In the genomic region with DNA sequence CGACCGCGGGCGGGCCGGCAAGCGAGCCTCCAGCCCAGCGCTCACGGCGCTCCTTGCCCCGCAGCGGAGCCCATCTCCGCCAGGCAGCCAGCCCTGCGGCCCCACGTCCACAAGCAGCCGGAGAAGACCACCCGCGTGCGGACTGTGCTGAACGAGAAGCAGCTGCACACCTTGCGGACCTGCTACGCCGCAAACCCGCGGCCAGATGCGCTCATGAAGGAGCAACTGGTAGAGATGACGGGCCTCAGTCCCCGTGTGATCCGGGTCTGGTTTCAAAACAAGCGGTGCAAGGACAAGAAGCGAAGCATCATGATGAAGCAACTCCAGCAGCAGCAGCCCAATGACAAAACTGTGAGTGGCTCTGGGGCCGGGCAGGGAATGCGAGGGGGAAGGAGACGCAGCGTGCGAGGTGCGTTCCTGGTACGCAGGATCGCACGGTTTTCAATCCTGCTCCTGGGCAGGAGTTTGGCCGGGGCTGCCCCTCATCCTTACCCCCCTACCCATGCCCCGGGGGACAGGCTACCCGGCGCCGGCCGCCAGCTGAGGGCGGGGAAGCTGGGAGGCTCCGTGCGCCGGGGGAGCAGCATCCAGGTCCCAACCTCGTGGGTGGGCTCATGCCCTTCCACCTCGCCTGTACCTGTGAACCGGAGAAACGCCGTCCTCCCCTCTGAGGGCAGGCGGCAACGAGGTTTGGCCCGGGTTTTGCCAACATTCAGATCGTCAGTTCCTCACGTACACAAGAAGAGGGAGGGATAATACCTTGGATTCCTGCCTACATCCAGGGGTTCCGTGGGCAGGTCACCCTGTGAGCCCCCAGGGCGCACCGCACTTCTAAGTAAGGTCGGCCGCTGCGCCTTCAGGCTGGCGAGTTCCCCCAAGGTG, we compare ENCODE assay signal across 14 cellular contexts. TPM values are rescaled to one million over a fixed set of nuclear protein-coding genes. Genes with fewer than 3 reads are reported as not detected.
DNase-seq lines count a peak whose midpoint lies in the region; ATAC-seq, FAIRE-seq and TF ChIP-seq lines count a peak whose summit lies in the region.
"Had no signal": no experiment of that assay in that cellular context is flagged by ENCODE, and none has a peak within 500 bp of the region (broad histone marks: within the 10 kb centered on the region; RNA-seq: fewer than 3 reads in every experiment).

No MANE protein-coding gene starts in this region.

- ATAC-seq in right cardiac atrium (no peak), GM21526 (IDR thresholded peaks at IDR 0.05; ENCODE audit: low FRiP score, unreplicated experiment) (no peak), GM18502 (IDR thresholded peaks at IDR 0.05; ENCODE audit: poor library complexity, unreplicated experiment) (no peak)
- ATAC-seq: gastrocnemius medialis, natural killer cell had no signal

- no peak for DNase-seq in left ventricle myocardium inferior
- no peak for DNase-seq in right cardiac atrium
- DNase-seq in endothelial cell of umbilical vein (ENCODE audit: low read depth, low spot score): no peak
- DNase-seq in esophagus squamous epithelium (lab: John Stamatoyannopoulos, UW): no peak
- DNase-seq in OCI-M2 (lab: John Stamatoyannopoulos, UW; ENCODE audit: unreplicated experiment): no peak
- DNase-seq: AML-193, gastrocnemius medialis, natural killer cell, SW 1271 had no signal

- no TSS peak for BruUV-seq in endothelial cell of umbilical vein (replicated peaks; lab: Mats Ljungman, UMichigan)

- no peaks in the 10 kb centered on the region for H4K20me1 ChIP-seq in endothelial cell of umbilical vein (replicated peaks; ENCODE audit: control insufficient read depth, extremely low read depth, insufficient read depth, low read length)
- peaks cover 2% of the 10 kb centered on the region for H4K20me1 ChIP-seq in neural cell (ENCODE audit: insufficient read depth)

- 5% methylated on average over 66 of the region's 66 CpGs for WGBS in right cardiac atrium
- WGBS in esophagus squamous epithelium, 2 donors: 0 to 13% methylated on average over 3 to 26 of the region's 66 CpGs

- H3K4me1 ChIP-seq in left ventricle myocardium inferior: peaks cover 20% of the 10 kb centered on the region
- no peaks in the 10 kb centered on the region for H3K4me1 ChIP-seq in right cardiac atrium (ENCODE audit: control insufficient read depth, insufficient read depth, low read length)
- no peaks in the 10 kb centered on the region for H3K4me1 ChIP-seq in endothelial cell of umbilical vein (ENCODE audit: control insufficient read depth, extremely low read depth, insufficient read depth, low read length)
- H3K4me1 ChIP-seq in esophagus squamous epithelium: peaks cover 0 to 25% (median 0%) of the 10 kb centered on the region in 3 donors
- H3K4me1 ChIP-seq: gastrocnemius medialis had no signal

- H3K27ac ChIP-seq in left ventricle myocardium inferior (replicated peaks) (no peak overlapping the region), right cardiac atrium (ENCODE audit: low read length) (no peak overlapping the region), endothelial cell of umbilical vein (ENCODE audit: insufficient read depth, low read depth, low read length) (no peak overlapping the region), neural cell (ENCODE audit: low read length) (no peak overlapping the region), esophagus squamous epithelium (no peak overlapping the region)
- H3K27ac ChIP-seq: gastrocnemius medialis had no signal

- no peak for FAIRE-seq in endothelial cell of umbilical vein (lab: Jason Lieb, UNC)

- H3K4me2 ChIP-seq in endothelial cell of umbilical vein (ENCODE audit: insufficient read depth, low read length) (no peak overlapping the region), neural cell (ENCODE audit: low read length) (peak overlapping the region; percentile 33)

- peaks cover 100% of the 10 kb centered on the region for H3K27me3 ChIP-seq in left ventricle myocardium inferior (ENCODE audit: low read depth)
- H3K27me3 ChIP-seq in right cardiac atrium (ENCODE audit: control insufficient read depth, insufficient read depth): peaks cover 9% of the 10 kb centered on the region
- H3K27me3 ChIP-seq in endothelial cell of umbilical vein (ENCODE audit: control insufficient read depth in 2 of 2, insufficient read depth in 2 of 2, low read length in 2 of 2): peaks cover 25 to 48% of the 10 kb centered on the region in 2 experiments
- peaks cover 95% of the 10 kb centered on the region for H3K27me3 ChIP-seq in neural cell (ENCODE audit: insufficient read depth, low read depth, low read length)
- H3K27me3 ChIP-seq in esophagus squamous epithelium: peaks cover 9 to 100% (median 33%) of the 10 kb centered on the region in 4 donors

- CTCF ChIA-PET in endothelial cell of umbilical vein (lab: Charles Lee): no interaction called here

- TF ChIP-seq RAD21 in neural cell (conservative IDR thresholded peaks at IDR 0.05): no peak

- no peaks in the 10 kb centered on the region for H3K9me3 ChIP-seq in left ventricle myocardium inferior (replicated peaks)
- H3K9me3 ChIP-seq in right cardiac atrium (ENCODE audit: control insufficient read depth, low read length): no peaks in the 10 kb centered on the region
- no peaks in the 10 kb centered on the region for H3K9me3 ChIP-seq in endothelial cell of umbilical vein (replicated peaks; ENCODE audit: control insufficient read depth, insufficient read depth, low read length)
- H3K9me3 ChIP-seq in neural cell (ENCODE audit: low read length): no peaks in the 10 kb centered on the region
- no peaks in the 10 kb centered on the region for H3K9me3 ChIP-seq in esophagus squamous epithelium
- H3K9me3 ChIP-seq: gastrocnemius medialis had no signal

- no peaks in the 10 kb centered on the region for H3K9me1 ChIP-seq in endothelial cell of umbilical vein (replicated peaks; ENCODE audit: control insufficient read depth, extremely low read depth, insufficient read depth, low read length)

- TF ChIP-seq POLR2A in endothelial cell of umbilical vein (IDR thresholded peaks at IDR 0.05; ENCODE audit: low read depth, low read length): no peak
- TF ChIP-seq POLR2A in esophagus squamous epithelium (IDR thresholded peaks at IDR 0.05): no peak

- no peak for TF ChIP-seq EP300 in neural cell (conservative IDR thresholded peaks at IDR 0.05; ENCODE audit: poor library complexity, severe bottlenecking)

- H3K9me2 ChIP-seq in neural cell (ENCODE audit: insufficient read depth, low read length): no peaks in the 10 kb centered on the region

- POLR2A ChIA-PET in endothelial cell of umbilical vein (lab: Charles Lee): no interaction called here

- peak overlapping the region; percentile 51 for H3K4me3 ChIP-seq in left ventricle myocardium inferior
- no peak overlapping the region for H3K4me3 ChIP-seq in right cardiac atrium (ENCODE audit: low read length)
- H3K4me3 ChIP-seq in endothelial cell of umbilical vein (replicated peaks in 1 of 3; ENCODE audit: insufficient read depth in 1 of 3, low read depth in 1 of 3, low read length in 3 of 3): no peak overlapping the region
- peak overlapping the region; percentile 82 for H3K4me3 ChIP-seq in neural cell (ENCODE audit: low read length)
- peak overlapping the region in 2 of 4 donors; percentile 25 to 54 for H3K4me3 ChIP-seq in esophagus squamous epithelium

- no peaks in the 10 kb centered on the region for H3K79me2 ChIP-seq in endothelial cell of umbilical vein (ENCODE audit: control insufficient read depth, insufficient read depth, low read length)
- H3K79me2 ChIP-seq in neural cell (replicated peaks; ENCODE audit: insufficient read depth, low read length): peaks cover 98% of the 10 kb centered on the region

- H3F3A ChIP-seq in neural cell (ENCODE audit: insufficient read depth, low read length, poor library complexity, severe bottlenecking): no peaks in the 10 kb centered on the region

- H2AFZ ChIP-seq in endothelial cell of umbilical vein (ENCODE audit: low read depth, low read length) (no peak overlapping the region), neural cell (ENCODE audit: low read depth, low read length) (no peak overlapping the region)

- H3K9ac ChIP-seq in endothelial cell of umbilical vein (replicated peaks; ENCODE audit: extremely low read depth, insufficient read depth, low read length) (no peak overlapping the region), neural cell (ENCODE audit: low read length) (peak overlapping the region; percentile 59)

- dilution Hi-C loops in endothelial cell of umbilical vein (cut with MboI; ENCODE audit: extremely low pct_ligation_motif_present, low sequenced_read_pairs): no loop called here

- TF ChIP-seq CTCF in left ventricle myocardium inferior (IDR thresholded peaks at IDR 0.05; ENCODE audit: borderline replicate concordance) (no peak), endothelial cell of umbilical vein (IDR thresholded peaks at IDR 0.05; ENCODE audit: extremely low read depth in 1 of 2, insufficient read depth in 1 of 2, low read depth in 1 of 2, low read length in 2 of 2) (no peak), neural cell (IDR thresholded peaks at IDR 0.05; ENCODE audit: poor library complexity, severe bottlenecking) (no peak), esophagus squamous epithelium (IDR thresholded peaks at IDR 0.05) (no peak)

- H3K36me3 ChIP-seq in left ventricle myocardium inferior (no peaks in the 10 kb centered on the region), endothelial cell of umbilical vein (ENCODE audit: control insufficient read depth in 2 of 2, extremely low read depth in 1 of 2, insufficient read depth in 2 of 2, low read length in 2 of 2) (no peaks in the 10 kb centered on the region), neural cell (ENCODE audit: insufficient read depth, low read length) (peaks cover 10% of the 10 kb centered on the region), esophagus squamous epithelium (no peaks in the 10 kb centered on the region)
- H3K36me3 ChIP-seq: gastrocnemius medialis had no signal

- intact Hi-C loops in left ventricle myocardium inferior (cut with micrococcal nuclease) (no loop called here), right cardiac atrium (cut with DNase I) (no loop called here), endothelial cell of umbilical vein (cut with micrococcal nuclease) (no loop called here), esophagus squamous epithelium (cut with DNase I) (no loop called here)

TF ChIP-seq in neural cell, 6 proteins besides CTCF, POLR2A, EP300 and RAD21 (continues in another document):
- no peak for TF ChIP-seq SMC3 (conservative IDR thresholded peaks at IDR 0.05; ENCODE audit: poor library complexity)

RNA-seq across cellular contexts. Expression of a gene that starts 6.6 kb away (rescaled TPM):
- total RNA-seq in left ventricle myocardium inferior (not detected), right cardiac atrium (not detected), endothelial cell of umbilical vein (0.53 and 1.1 TPM in 2 replicates), esophagus squamous epithelium (under 1 TPM in 1 of 4 donors, not detected in 3; 0.13 TPM)
- polyA plus RNA-seq in right cardiac atrium (not detected), endothelial cell of umbilical vein (0.13 and 0.28 TPM in 2 replicates), neural cell (27.6 and 33.6 TPM in 2 replicates)
- polyA plus RNA-seq in endothelial cell of umbilical vein (2011; cell fraction: cytosol; rRNA removed): 0.48 and 0.54 TPM in 2 replicates
- polyA plus RNA-seq in endothelial cell of umbilical vein (2011; cell fraction: nucleus; rRNA removed): 0.34 and 0.61 TPM in 2 replicates
- 0.51 and 0.65 TPM in 2 replicates for polyA plus RNA-seq in endothelial cell of umbilical vein (2012)
- polyA minus RNA-seq in endothelial cell of umbilical vein (0.19 and 0.27 TPM in 2 replicates), neural cell (47.5 and 49.4 TPM in 2 replicates)
- polyA minus RNA-seq in endothelial cell of umbilical vein (2011; cell fraction: cytosol; rRNA and poly(A)+ RNA removed): not detected
- 0.24 and 0.43 TPM in 2 replicates for polyA minus RNA-seq in endothelial cell of umbilical vein (2011; cell fraction: nucleus; rRNA and poly(A)+ RNA removed)
- total RNA-seq: gastrocnemius medialis, natural killer cell, NCI-H460 had no signal
- polyA plus RNA-seq: IgD-negative memory B cell had no signal

Comparison
In these comparisons a context has a peak if more than half of its experiments do, and no peak if none do; other contexts are left out.
1. H3K4me3 ChIP-seq: peak in left ventricle myocardium inferior (single experiment) and neural cell (single experiment); none in right cardiac atrium (single experiment) and endothelial cell of umbilical vein (0 of 3).